In the genomic region with DNA sequence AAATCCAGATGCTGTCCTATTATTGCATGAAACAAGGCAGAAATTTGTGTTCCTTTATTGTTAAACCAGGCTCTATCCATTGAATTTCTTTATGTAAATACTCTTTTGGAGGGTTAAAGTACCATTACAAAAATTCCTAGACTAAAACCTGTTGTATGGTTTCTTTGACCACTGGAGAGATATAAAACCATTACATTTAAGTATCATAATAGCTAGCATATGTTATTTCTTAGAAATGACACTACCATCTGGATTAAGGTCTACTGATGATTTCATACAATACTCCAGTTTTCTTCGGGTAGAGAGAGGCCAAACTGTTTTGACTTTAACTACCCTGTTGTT, we compare ENCODE assay signal across 20 cellular contexts.
A peak's percentile ranks its signal among the peaks of the same experiment; 100 is the strongest.
DNase-seq lines count a peak whose midpoint lies in the region; ATAC-seq and TF ChIP-seq lines count a peak whose summit lies in the region.
"Had no signal": no experiment of that assay in that cellular context is flagged by ENCODE, and none has a peak within 500 bp of the region (broad histone marks: within the 10 kb centered on the region; RNA-seq: fewer than 3 reads in every experiment).

No MANE protein-coding gene starts in this region.

- no peaks in the 10 kb centered on the region for H3K4me1 ChIP-seq in smooth muscle cell (ENCODE audit: low read depth)
- H3K4me1 ChIP-seq: SJSA1 had no signal

- H3K4me2 ChIP-seq in smooth muscle cell = no peak overlapping the region

- no peaks in the 10 kb centered on the region for H4K20me1 ChIP-seq in smooth muscle cell (ENCODE audit: low read depth)
- H4K20me1 ChIP-seq: BLaER1 treated with 17β-estradiol and CSF1 and Interleukin-3, amounts not matched to agents 10 nM and 100 nM had no signal

- peak; percentile 39 for DNase-seq in DMS 273 (lab: John Stamatoyannopoulos, UW; ENCODE audit: unreplicated experiment)
- no peak for DNase-seq in DMS 273 treated with DMSO at 0.1 percent for 48 hours (lab: John Stamatoyannopoulos, UW)
- peak; percentile 56 for DNase-seq in HFF-Myc (ENCODE audit: extremely low read depth, low read depth)
- peak; percentile 1 for DNase-seq in epithelial cell of proximal tubule (ENCODE audit: low read depth)
- no peak for DNase-seq in smooth muscle cell (lab: John Stamatoyannopoulos, UW; ENCODE audit: unreplicated experiment)
- no peak for DNase-seq in OCI-M1 (lab: John Stamatoyannopoulos, UW)
- DNase-seq: DMS153, HCEC 1CT, NCI-H1105 treated with DMSO at 0.1 percent for 48 hours, NCI-H187, NCI-H446, NCI-H774, PC-3, T-cell had no signal

- no peaks in the 10 kb centered on the region for H3K27me3 ChIP-seq in smooth muscle cell (ENCODE audit: low read depth)
- H3K27me3 ChIP-seq: BLaER1 treated with 17β-estradiol and CSF1 and Interleukin-3, amounts not matched to agents 10 nM and 100 nM; SJSA1 had no signal

- H3K9ac ChIP-seq in smooth muscle cell (ENCODE audit: low read depth) = no peak overlapping the region
- H3K9ac ChIP-seq: BLaER1 treated with 17β-estradiol and CSF1 and Interleukin-3, amounts not matched to agents 10 nM and 100 nM had no signal

- no peak overlapping the region for H3K4me3 ChIP-seq in HFF-Myc (replicated peaks; ENCODE audit: low read depth, low read length)
- no peak overlapping the region for H3K4me3 ChIP-seq in epithelial cell of proximal tubule (ENCODE audit: low read depth, low read length)
- H3K4me3 ChIP-seq in smooth muscle cell = no peak overlapping the region
- H3K4me3 ChIP-seq: BLaER1 treated with 17β-estradiol and CSF1 and Interleukin-3, amounts not matched to agents 10 nM and 100 nM; SJSA1 had no signal

- peak overlapping the region; percentile 73 for H3K27ac ChIP-seq in smooth muscle cell (ENCODE audit: low read depth)
- H3K27ac ChIP-seq: 22Rv1; BLaER1 treated with 17β-estradiol and CSF1 and Interleukin-3, amounts not matched to agents 10 nM and 100 nM; HL-60; SJSA1 had no signal

- H2AFZ ChIP-seq in smooth muscle cell (ENCODE audit: low read depth) = peak overlapping the region; percentile 21

- no peak for TF ChIP-seq CTCF in HFF-Myc (IDR thresholded peaks at IDR 0.05; ENCODE audit: low read depth, low read length, missing control alignments)
- no peak for TF ChIP-seq CTCF in epithelial cell of proximal tubule (conservative IDR thresholded peaks at IDR 0.05; ENCODE audit: low read depth, low read length)
- no peak for TF ChIP-seq CTCF in smooth muscle cell (IDR thresholded peaks at IDR 0.05; ENCODE audit: borderline replicate concordance, insufficient read depth, poor library complexity, severe bottlenecking)

- H3K79me2 ChIP-seq in smooth muscle cell (ENCODE audit: low read depth) = no peaks in the 10 kb centered on the region

- H3F3A ChIP-seq in smooth muscle cell (ENCODE audit: low read depth) = no peaks in the 10 kb centered on the region

- ATAC-seq in GM21367 (IDR thresholded peaks at IDR 0.05; ENCODE audit: unreplicated experiment) = no peak
- ATAC-seq in GM18519 (IDR thresholded peaks at IDR 0.05; ENCODE audit: low FRiP score, unreplicated experiment) = no peak
- ATAC-seq: PC-3, T-cell had no signal

- H3K36me3 ChIP-seq in smooth muscle cell (ENCODE audit: low read depth) = no peaks in the 10 kb centered on the region
- H3K36me3 ChIP-seq: BLaER1 treated with 17β-estradiol and CSF1 and Interleukin-3, amounts not matched to agents 10 nM and 100 nM; SJSA1 had no signal

- WGBS in smooth muscle cell (ENCODE audit: low lambda C conversion rate) = 63% methylated on average over 1 of the region's 1 CpG

- H3K9me3 ChIP-seq in smooth muscle cell (replicated peaks; ENCODE audit: low read depth) = no peaks in the 10 kb centered on the region
- H3K9me3 ChIP-seq: BLaER1 treated with 17β-estradiol and CSF1 and Interleukin-3, amounts not matched to agents 10 nM and 100 nM had no signal

Comparison
In these comparisons a context has a peak if more than half of its experiments do, and no peak if none do; other contexts are left out.
1. DNase-seq: peak in DMS 273 (single experiment), HFF-Myc (single experiment) and epithelial cell of proximal tubule (single experiment); none in DMS 273 treated with DMSO at 0.1 percent for 48 hours (single experiment), smooth muscle cell (single experiment) and OCI-M1 (single experiment).